Comparison of ENCODE assay signal across 25 cellular contexts in genomic region chr20:58378056-58378455, GRCh38.
"Had no signal": no experiment of that assay in that cellular context is flagged by ENCODE, and none has a peak within 500 bp of the region (broad histone marks: within the 10 kb centered on the region; RNA-seq: fewer than 3 reads in every experiment).

No MANE protein-coding gene starts in this region.

- H3K4me3 ChIP-seq: ascending aorta, cardiac muscle cell, Peyer's patch had no signal

- DNase-seq: activated CD4-positive, alpha-beta T cell treated with anti-CD3 and anti-CD28 coated beads, Interleukin-2, amount 10 ng/mL, durations not matched to agents 24 days and 14 days; activated CD4-positive, alpha-beta T cell treated with anti-CD3 and anti-CD28 coated beads, Interleukin-2, amount 50 U/mL, for 4 hours; activated CD8-positive, alpha-beta T cell treated with anti-CD3 and anti-CD28 coated beads for 36 hours; activated gamma-delta T cell; activated naive CD4-positive, alpha-beta T cell treated with Interleukin-2 at 50 U/mL for 16 hours; activated naive CD8-positive, alpha-beta T cell treated with anti-CD3 and anti-CD28 coated beads, Interleukin-2, amount 10 ng/mL, durations not matched to agents 7 days and 5 days; activated T-cell treated with anti-CD3 and anti-CD28 coated beads, Interleukin-2, amount 50 U/mL, for 1 hour; activated T-cell treated with anti-CD3 and anti-CD28 coated beads, Interleukin-2, amount 50 U/mL, for 72 hours; amygdala; NCI-H1105; NCI-H1417 treated with DMSO at 0.1 percent for 48 hours; NCI-H187 treated with DMSO at 0.1 percent for 48 hours; NCI-H2081; NCI-H2171 treated with DMSO at 0.1 percent for 48 hours; NCI-H226; NCI-H446 treated with DMSO at 0.1 percent for 48 hours; NCI-H524; PC-3; Peyer's patch; RPMI8226; SIG-M5; T1000; WERI-Rb-1 had no signal

- H3K4me1 ChIP-seq: ascending aorta, Peyer's patch had no signal

- H3K36me3 ChIP-seq: ascending aorta, cardiac muscle cell, Peyer's patch, WERI-Rb-1 had no signal

- H3K27me3 ChIP-seq: ascending aorta, cardiac muscle cell, Peyer's patch had no signal

- H3K27ac ChIP-seq: ascending aorta, cardiac muscle cell, Peyer's patch, WERI-Rb-1 had no signal

- H3K9me3 ChIP-seq: ascending aorta had no signal
